8 cellular contexts compared by ENCODE assay signal in the genomic region with DNA sequence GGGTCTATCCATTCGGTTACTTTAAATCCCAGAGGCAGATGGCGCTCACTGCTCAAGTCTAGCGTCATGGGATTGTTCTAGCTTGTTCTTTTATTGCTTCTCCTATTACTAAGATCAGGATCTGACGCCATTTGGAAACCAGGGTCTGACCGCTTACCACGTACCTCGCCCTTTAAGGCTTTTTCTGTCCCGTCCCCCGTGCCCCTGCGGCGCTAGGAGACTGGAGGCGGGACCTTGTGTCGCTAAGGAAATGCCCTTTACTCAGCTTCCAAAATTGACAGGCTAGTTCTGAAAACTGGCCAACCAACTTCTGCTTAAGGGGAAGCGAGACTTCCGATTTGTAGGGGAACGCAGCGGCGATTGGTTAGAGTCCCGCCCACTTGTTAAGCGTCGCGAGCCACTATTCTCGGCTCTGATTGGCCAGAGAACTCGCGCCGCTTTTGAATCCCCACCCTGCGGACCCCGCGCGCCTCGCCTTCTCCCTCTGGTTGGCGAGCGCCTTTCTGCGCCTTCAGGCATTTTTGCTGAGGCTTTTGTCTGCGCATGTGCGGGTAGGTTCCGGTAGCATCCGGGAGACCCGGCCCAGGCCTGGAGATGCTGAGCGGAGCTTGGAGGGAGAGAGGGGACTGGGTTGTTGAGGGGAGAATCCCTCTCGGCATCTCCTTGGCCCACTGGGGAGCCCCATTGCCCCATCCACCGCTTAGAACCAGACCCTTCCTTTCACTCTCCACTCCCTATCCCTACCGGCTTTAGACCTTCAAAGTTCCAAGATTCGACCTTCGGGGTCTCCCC. TPM values are rescaled to one million over a fixed set of nuclear protein-coding genes. Genes with fewer than 3 reads are reported as not detected.
DNase-seq lines count a peak whose midpoint lies in the region; ATAC-seq, FAIRE-seq and TF ChIP-seq lines count a peak whose summit lies in the region.

No MANE protein-coding gene starts in this region.

- no peaks in the 10 kb centered on the region for H3K79me2 ChIP-seq in HepG2 (ENCODE audit: insufficient read depth, low read length)

- peak overlapping the region; percentile 96 for H3K4me2 ChIP-seq in HepG2 (ENCODE audit: low read depth, low read length)

- BruUV-seq in A673 (replicated peaks; lab: Mats Ljungman, UMichigan) = no TSS peak
- no TSS peak for BruUV-seq in HepG2 (replicated peaks; lab: Mats Ljungman, UMichigan)

- in situ Hi-C loops in HepG2 (cut with HindIII; ENCODE audit: extremely low pct_ligation_motif_present, low pct_unique_long_range_greater_than_20kb) = no loop called here

- H3K36me3 ChIP-seq in A673 (ENCODE audit: insufficient read depth, low read length, poor library complexity, severe bottlenecking) = no peaks in the 10 kb centered on the region
- no peaks in the 10 kb centered on the region for H3K36me3 ChIP-seq in HepG2 (replicated peaks in 1 of 2; ENCODE audit: control insufficient read depth in 1 of 2, insufficient read depth in 2 of 2, low read length in 2 of 2)

- TF ChIP-seq RAD21 in HepG2 (CRISPR knock-in tag; IDR thresholded peaks at IDR 0.05) = no peak

- CTCF ChIA-PET in A673 (lab: Charles Lee) = interaction anchor here (0.8 kb wide), 1 partner anchor 55 kb away, joined by 3 read pairs; no protein-coding TSS in a partner anchor
- CTCF ChIA-PET in HepG2 (lab: Yijun Ruan, JAX; ENCODE audit: low intra/inter-chr PET ratio, low total read pairs) = interaction anchor here (2.3 kb wide), 1 partner anchor 55 kb away, joined by 9 read pairs; no protein-coding TSS in a partner anchor

- peak; percentile 82 for FAIRE-seq in HepG2 (lab: Jason Lieb, UNC)

- WGBS in HepG2 (ENCODE audit: low lambda C conversion rate) = 5% methylated on average over 28 of the region's 45 CpGs

- no peak for TF ChIP-seq EP300 in HepG2 (IDR thresholded peaks at IDR 0.05; ENCODE audit: low read depth in 2 of 2, low read length in 2 of 2)
- TF ChIP-seq EP300 in HepG2 (CRISPR knock-in tag; IDR thresholded peaks at IDR 0.05; ENCODE audit: borderline replicate concordance) = no peak

- POLR2A ChIA-PET in A673 (lab: Charles Lee; ENCODE audit: low non-redundant PET) (interaction anchor here (0.9 kb wide), 1 partner anchor 541 kb away, joined by 3 read pairs; no protein-coding TSS in a partner anchor), HepG2 (lab: Yijun Ruan, JAX) (interaction anchor here (0.9 to 3.3 kb wide), 11 partner anchors 9 to 55 kb away, joined by 3 to 29 read pairs (median 6); a partner anchor contains a TSS)

- H3K27me3 ChIP-seq in A673 (replicated peaks; ENCODE audit: insufficient read depth, low read depth, low read length, poor library complexity) (no peaks in the 10 kb centered on the region), HepG2 (ENCODE audit: control insufficient read depth in 1 of 2, insufficient read depth in 2 of 2, low read length in 2 of 2) (no peaks in the 10 kb centered on the region)

- DNase-seq in A673 (ENCODE audit: low spot score) (peak; percentile 99), NCI-H748 (lab: John Stamatoyannopoulos, UW; ENCODE audit: unreplicated experiment) (peak; percentile 97), dermis blood vessel endothelial cell (peak; percentile 98), HepG2 (ENCODE audit: low spot score) (peak; percentile 99)
- DNase-seq in activated CD4-positive, alpha-beta T cell treated with anti-CD3 and anti-CD28 coated beads, Interleukin-2, amount 50 U/mL, for 24 hours (ENCODE audit: low read depth in 1 of 2, low spot score in 1 of 2) = peak; percentile 65 to 91
- peak; percentile 90 for DNase-seq in stimulated activated CD4-positive, alpha-beta T cell treated with anti-CD3 and anti-CD28 coated beads, Interleukin-2, amount 100 ng/mL, for 48 hours

- ATAC-seq in GM18858 (IDR thresholded peaks at IDR 0.05; ENCODE audit: unreplicated experiment) (peak; percentile 81), HG03066 (IDR thresholded peaks at IDR 0.05; ENCODE audit: low read depth, unreplicated experiment) (peak; percentile 74), HepG2 (peak; percentile 98)

- H3K4me1 ChIP-seq in A673 (ENCODE audit: insufficient read depth, low read length, poor library complexity, severe bottlenecking) (peaks cover 10% of the 10 kb centered on the region), HepG2 (ENCODE audit: insufficient read depth, low read length) (peaks cover 48% of the 10 kb centered on the region)

- TF ChIP-seq POLR2A in HepG2 (IDR thresholded peaks at IDR 0.05; ENCODE audit: insufficient read depth in 1 of 2, low read depth in 2 of 2, low read length in 2 of 2) = peak in 1 of 2 experiments; percentile 60; a peak in 2 of 4 replicates

- no peaks in the 10 kb centered on the region for H4K20me1 ChIP-seq in HepG2 (ENCODE audit: insufficient read depth, low read length)

- TF ChIP-seq CTCF in A673 (conservative IDR thresholded peaks at IDR 0.05; ENCODE audit: low read depth, low read length) (0 out of 2 replicates have a peak, but pooled peaks have one; percentile 11), HepG2 (CRISPR knock-in tag; IDR thresholded peaks at IDR 0.05) (no peak; the same call in 1 of the 2 replicates)

- intact Hi-C loops in A673 (cut with micrococcal nuclease; ENCODE audit: unreplicated experiment) = loop anchor here (2.0 kb wide), 1 partner anchor 27 kb away; a partner anchor contains a TSS
- intact Hi-C loops in HepG2 (cut with micrococcal nuclease; ENCODE audit: unreplicated experiment) = no loop called here

- H3K27ac ChIP-seq in A673 (ENCODE audit: low read depth, low read length, poor library complexity, severe bottlenecking) (peak overlapping the region; percentile 77), HepG2 (ENCODE audit: extremely low read length, insufficient read depth, low read length) (peak overlapping the region; percentile 85)

- H3K9ac ChIP-seq in HepG2 (ENCODE audit: insufficient read depth, low read depth, low read length) = peak overlapping the region; percentile 88

- no peaks in the 10 kb centered on the region for H3K9me3 ChIP-seq in A673 (ENCODE audit: low read depth, low read length, poor library complexity, severe bottlenecking)
- no peaks in the 10 kb centered on the region for H3K9me3 ChIP-seq in HepG2 (ENCODE audit: low read length)

- H3K4me3 ChIP-seq in A673 (ENCODE audit: low read depth, low read length, poor library complexity, severe bottlenecking) (peak overlapping the region; percentile 65), HepG2 (replicated peaks in 1 of 3; ENCODE audit: insufficient read depth in 1 of 3, low read depth in 2 of 3, low read length in 3 of 3) (peak overlapping the region; percentile 60 to 76 (median 66))

- H2AFZ ChIP-seq in HepG2 (ENCODE audit: low read length) = peak overlapping the region; percentile 70

RNA-seq across cellular contexts. Expression of a gene that starts 3.9 kb away (rescaled TPM):
- total RNA-seq in A673 (2021) (not detected in 2 replicates), dermis blood vessel endothelial cell (not detected in 2 replicates), HepG2 (2016; rRNA removed; fragmentation: Illumina TruSeq; extraction: Trizol) (not detected in 2 replicates)
- total RNA-seq in HepG2 (2016; cell fraction: cytosol; rRNA removed; fragmentation: Illumina TruSeq; extraction: Trizol; ENCODE audit: low read depth) = not detected in 2 replicates
- not detected in 2 replicates for total RNA-seq in HepG2 (2016; cell fraction: insoluble cytoplasmic fraction; rRNA removed; fragmentation: Illumina TruSeq; extraction: Trizol)
- not detected in 2 replicates for total RNA-seq in HepG2 (2016; cell fraction: membrane; rRNA removed; fragmentation: Illumina TruSeq; extraction: Trizol)
- total RNA-seq in HepG2 (2016; cell fraction: nucleus; rRNA removed; fragmentation: Illumina TruSeq; extraction: Trizol) = not detected in 2 replicates
- 0.05 and 0.20 TPM in 2 replicates for polyA plus RNA-seq in HepG2 (2011; rRNA removed)
- polyA plus RNA-seq in HepG2 (2011; cell fraction: cytosol; rRNA removed) = not detected in 2 replicates
- polyA plus RNA-seq in HepG2 (2011; cell fraction: nucleus; rRNA removed) = 0.10 and 0.13 TPM in 2 replicates
- 0.13 TPM in 1 of 2 replicates, not detected in the other for polyA plus RNA-seq in HepG2 (2012)
- 0.23 TPM in 2 replicates for polyA plus RNA-seq in HepG2 (2016; cell fraction: cytosol; fragmentation: Illumina TruSeq; extraction: Trizol; ENCODE audit: low read depth)
- polyA plus RNA-seq in HepG2 (2016; cell fraction: insoluble cytoplasmic fraction; fragmentation: Illumina TruSeq; extraction: Trizol; ENCODE audit: low read depth) = not detected in 2 replicates
- polyA plus RNA-seq in HepG2 (2016; cell fraction: membrane; fragmentation: Illumina TruSeq; extraction: Trizol; ENCODE audit: low read depth) = 0.23 TPM in 1 of 2 replicates, not detected in the other
- not detected in 2 replicates for polyA plus RNA-seq in HepG2 (2016; cell fraction: nucleus; fragmentation: Illumina TruSeq; extraction: Trizol; ENCODE audit: insufficient read depth, low read depth)
- polyA minus RNA-seq in HepG2 (2011; rRNA and poly(A)+ RNA removed; ENCODE audit: low replicate concordance) = not detected in 2 replicates
- not detected in 2 replicates for polyA minus RNA-seq in HepG2 (2011; cell fraction: cytosol; rRNA and poly(A)+ RNA removed)
- polyA minus RNA-seq in HepG2 (2011; cell fraction: nucleus; rRNA and poly(A)+ RNA removed) = not detected in 2 replicates

RNA-seq across cellular contexts. Expression of a gene that starts 6.5 kb away (rescaled TPM):
- total RNA-seq in A673 (2021) (not detected in 2 replicates), dermis blood vessel endothelial cell (not detected in 2 replicates), HepG2 (2016; rRNA removed; fragmentation: Illumina TruSeq; extraction: Trizol) (not detected in 2 replicates)
- not detected in 2 replicates for total RNA-seq in HepG2 (2016; cell fraction: cytosol; rRNA removed; fragmentation: Illumina TruSeq; extraction: Trizol; ENCODE audit: low read depth)
- not detected in 2 replicates for total RNA-seq in HepG2 (2016; cell fraction: insoluble cytoplasmic fraction; rRNA removed; fragmentation: Illumina TruSeq; extraction: Trizol)
- total RNA-seq in HepG2 (2016; cell fraction: membrane; rRNA removed; fragmentation: Illumina TruSeq; extraction: Trizol) = 0.19 TPM in 1 of 2 replicates, not detected in the other
- total RNA-seq in HepG2 (2016; cell fraction: nucleus; rRNA removed; fragmentation: Illumina TruSeq; extraction: Trizol) = not detected in 2 replicates
- polyA plus RNA-seq in HepG2 (2011; rRNA removed) = 1.3 and 1.8 TPM in 2 replicates
- polyA plus RNA-seq in HepG2 (2011; cell fraction: cytosol; rRNA removed) = 2.1 and 2.3 TPM in 2 replicates
- polyA plus RNA-seq in HepG2 (2011; cell fraction: nucleus; rRNA removed) = 0.72 and 1.6 TPM in 2 replicates
- polyA plus RNA-seq in HepG2 (2012) = 0.57 and 1.0 TPM in 2 replicates
- not detected in 2 replicates for polyA plus RNA-seq in HepG2 (2016; cell fraction: cytosol; fragmentation: Illumina TruSeq; extraction: Trizol; ENCODE audit: low read depth)
- polyA plus RNA-seq in HepG2 (2016; cell fraction: insoluble cytoplasmic fraction; fragmentation: Illumina TruSeq; extraction: Trizol; ENCODE audit: low read depth) = not detected in 2 replicates
- polyA plus RNA-seq in HepG2 (2016; cell fraction: membrane; fragmentation: Illumina TruSeq; extraction: Trizol; ENCODE audit: low read depth) = not detected in 2 replicates
- not detected in 2 replicates for polyA plus RNA-seq in HepG2 (2016; cell fraction: nucleus; fragmentation: Illumina TruSeq; extraction: Trizol; ENCODE audit: insufficient read depth, low read depth)
- 1.3 TPM in 1 of 2 replicates, not detected in the other for polyA minus RNA-seq in HepG2 (2011; rRNA and poly(A)+ RNA removed; ENCODE audit: low replicate concordance)
- 0.69 TPM in 1 of 2 replicates, not detected in the other for polyA minus RNA-seq in HepG2 (2011; cell fraction: cytosol; rRNA and poly(A)+ RNA removed)
- polyA minus RNA-seq in HepG2 (2011; cell fraction: nucleus; rRNA and poly(A)+ RNA removed) = not detected in 2 replicates

RNA-seq across cellular contexts. Expression of a gene that starts 21.8 kb away (rescaled TPM):
- total RNA-seq in A673 (2021) (not detected in 2 replicates), dermis blood vessel endothelial cell (not detected in 2 replicates), HepG2 (2016; rRNA removed; fragmentation: Illumina TruSeq; extraction: Trizol) (not detected in 2 replicates)
- not detected in 2 replicates for total RNA-seq in HepG2 (2016; cell fraction: cytosol; rRNA removed; fragmentation: Illumina TruSeq; extraction: Trizol; ENCODE audit: low read depth)
- not detected in 2 replicates for total RNA-seq in HepG2 (2016; cell fraction: insoluble cytoplasmic fraction; rRNA removed; fragmentation: Illumina TruSeq; extraction: Trizol)
- not detected in 2 replicates for total RNA-seq in HepG2 (2016; cell fraction: membrane; rRNA removed; fragmentation: Illumina TruSeq; extraction: Trizol)
- not detected in 2 replicates for total RNA-seq in HepG2 (2016; cell fraction: nucleus; rRNA removed; fragmentation: Illumina TruSeq; extraction: Trizol)
- polyA plus RNA-seq in HepG2 (2011; rRNA removed) = 0.21 and 0.40 TPM in 2 replicates
- polyA plus RNA-seq in HepG2 (2011; cell fraction: cytosol; rRNA removed) = 0.16 TPM in 1 of 2 replicates, not detected in the other
- not detected in 2 replicates for polyA plus RNA-seq in HepG2 (2011; cell fraction: nucleus; rRNA removed)
- polyA plus RNA-seq in HepG2 (2012) = 0.25 and 0.42 TPM in 2 replicates
- not detected in 2 replicates for polyA plus RNA-seq in HepG2 (2016; cell fraction: cytosol; fragmentation: Illumina TruSeq; extraction: Trizol; ENCODE audit: low read depth)
- not detected in 2 replicates for polyA plus RNA-seq in HepG2 (2016; cell fraction: insoluble cytoplasmic fraction; fragmentation: Illumina TruSeq; extraction: Trizol; ENCODE audit: low read depth)
- not detected in 2 replicates for polyA plus RNA-seq in HepG2 (2016; cell fraction: membrane; fragmentation: Illumina TruSeq; extraction: Trizol; ENCODE audit: low read depth)
- not detected in 2 replicates for polyA plus RNA-seq in HepG2 (2016; cell fraction: nucleus; fragmentation: Illumina TruSeq; extraction: Trizol; ENCODE audit: insufficient read depth, low read depth)
- not detected in 2 replicates for polyA minus RNA-seq in HepG2 (2011; rRNA and poly(A)+ RNA removed; ENCODE audit: low replicate concordance)
- not detected in 2 replicates for polyA minus RNA-seq in HepG2 (2011; cell fraction: cytosol; rRNA and poly(A)+ RNA removed)
- polyA minus RNA-seq in HepG2 (2011; cell fraction: nucleus; rRNA and poly(A)+ RNA removed) = not detected in 2 replicates

RNA-seq across cellular contexts. Expression of a gene that starts 23.2 kb away (rescaled TPM):
- total RNA-seq in A673 (2021) = not detected in 2 replicates
- total RNA-seq in dermis blood vessel endothelial cell = not detected in 2 replicates
- total RNA-seq in HepG2 (2016; rRNA removed; fragmentation: Illumina TruSeq; extraction: Trizol) = not detected in 2 replicates
- not detected in 2 replicates for total RNA-seq in HepG2 (2016; cell fraction: cytosol; rRNA removed; fragmentation: Illumina TruSeq; extraction: Trizol; ENCODE audit: low read depth)
- not detected in 2 replicates for total RNA-seq in HepG2 (2016; cell fraction: insoluble cytoplasmic fraction; rRNA removed; fragmentation: Illumina TruSeq; extraction: Trizol)
- total RNA-seq in HepG2 (2016; cell fraction: membrane; rRNA removed; fragmentation: Illumina TruSeq; extraction: Trizol) = not detected in 2 replicates
- not detected in 2 replicates for total RNA-seq in HepG2 (2016; cell fraction: nucleus; rRNA removed; fragmentation: Illumina TruSeq; extraction: Trizol)
- not detected in 2 replicates for polyA plus RNA-seq in HepG2 (2011; rRNA removed)
- polyA plus RNA-seq in HepG2 (2011; cell fraction: cytosol; rRNA removed) = not detected in 2 replicates
- polyA plus RNA-seq in HepG2 (2011; cell fraction: nucleus; rRNA removed) = not detected in 2 replicates
- polyA plus RNA-seq in HepG2 (2012) = 0.17 and 0.20 TPM in 2 replicates
- not detected in 2 replicates for polyA plus RNA-seq in HepG2 (2016; cell fraction: cytosol; fragmentation: Illumina TruSeq; extraction: Trizol; ENCODE audit: low read depth)
- polyA plus RNA-seq in HepG2 (2016; cell fraction: insoluble cytoplasmic fraction; fragmentation: Illumina TruSeq; extraction: Trizol; ENCODE audit: low read depth) = not detected in 2 replicates
- not detected in 2 replicates for polyA plus RNA-seq in HepG2 (2016; cell fraction: membrane; fragmentation: Illumina TruSeq; extraction: Trizol; ENCODE audit: low read depth)
- not detected in 2 replicates for polyA plus RNA-seq in HepG2 (2016; cell fraction: nucleus; fragmentation: Illumina TruSeq; extraction: Trizol; ENCODE audit: insufficient read depth, low read depth)
- not detected in 2 replicates for polyA minus RNA-seq in HepG2 (2011; rRNA and poly(A)+ RNA removed; ENCODE audit: low replicate concordance)
- polyA minus RNA-seq in HepG2 (2011; cell fraction: cytosol; rRNA and poly(A)+ RNA removed) = not detected in 2 replicates
- polyA minus RNA-seq in HepG2 (2011; cell fraction: nucleus; rRNA and poly(A)+ RNA removed) = not detected in 2 replicates

RNA-seq across cellular contexts. Expression of a gene that starts 25.4 kb away (rescaled TPM):
- total RNA-seq in A673 (2021) (not detected in 2 replicates), dermis blood vessel endothelial cell (not detected in 2 replicates), HepG2 (2016; rRNA removed; fragmentation: Illumina TruSeq; extraction: Trizol) (1.1 and 1.8 TPM in 2 replicates)
- 2.7 and 4.1 TPM in 2 replicates for total RNA-seq in HepG2 (2016; cell fraction: cytosol; rRNA removed; fragmentation: Illumina TruSeq; extraction: Trizol; ENCODE audit: low read depth)
- 2.4 TPM in 1 of 2 replicates, not detected in the other for total RNA-seq in HepG2 (2016; cell fraction: insoluble cytoplasmic fraction; rRNA removed; fragmentation: Illumina TruSeq; extraction: Trizol)
- total RNA-seq in HepG2 (2016; cell fraction: membrane; rRNA removed; fragmentation: Illumina TruSeq; extraction: Trizol) = 2.3 TPM in 2 replicates
- 2.7 and 6.2 TPM in 2 replicates for total RNA-seq in HepG2 (2016; cell fraction: nucleus; rRNA removed; fragmentation: Illumina TruSeq; extraction: Trizol)
- 0.84 and 1.6 TPM in 2 replicates for polyA plus RNA-seq in HepG2 (2011; rRNA removed)
- polyA plus RNA-seq in HepG2 (2011; cell fraction: cytosol; rRNA removed) = not detected in 2 replicates
- polyA plus RNA-seq in HepG2 (2011; cell fraction: nucleus; rRNA removed) = 1.3 and 2.4 TPM in 2 replicates
- polyA plus RNA-seq in HepG2 (2012) = 3.7 and 5.0 TPM in 2 replicates
- polyA plus RNA-seq in HepG2 (2016; cell fraction: cytosol; fragmentation: Illumina TruSeq; extraction: Trizol; ENCODE audit: low read depth) = 3.6 and 5.6 TPM in 2 replicates
- polyA plus RNA-seq in HepG2 (2016; cell fraction: insoluble cytoplasmic fraction; fragmentation: Illumina TruSeq; extraction: Trizol; ENCODE audit: low read depth) = 1.3 and 2.6 TPM in 2 replicates
- polyA plus RNA-seq in HepG2 (2016; cell fraction: membrane; fragmentation: Illumina TruSeq; extraction: Trizol; ENCODE audit: low read depth) = 2.3 and 2.8 TPM in 2 replicates
- 5.7 and 13.4 TPM in 2 replicates for polyA plus RNA-seq in HepG2 (2016; cell fraction: nucleus; fragmentation: Illumina TruSeq; extraction: Trizol; ENCODE audit: insufficient read depth, low read depth)
- 1.4 TPM in 1 of 2 replicates, not detected in the other for polyA minus RNA-seq in HepG2 (2011; rRNA and poly(A)+ RNA removed; ENCODE audit: low replicate concordance)
- polyA minus RNA-seq in HepG2 (2011; cell fraction: cytosol; rRNA and poly(A)+ RNA removed) = not detected in 2 replicates
- polyA minus RNA-seq in HepG2 (2011; cell fraction: nucleus; rRNA and poly(A)+ RNA removed) = 3.0 and 4.2 TPM in 2 replicates

Comparison
In these comparisons a context has a peak if more than half of its experiments do, and no peak if none do; other contexts are left out.
1. Peak in every context shown above with its lines: DNase-seq, ATAC-seq, H3K4me3 ChIP-seq and H3K27ac ChIP-seq.